In genomic region chr2:174395284-174395968, GRCh38 we compare ENCODE assay signal across 8 cellular contexts. TPM values are rescaled to one million over a fixed set of nuclear protein-coding genes. Genes with fewer than 3 reads are reported as not detected.
A peak's percentile ranks its signal among the peaks of the same experiment; 100 is the strongest.
DNase-seq lines count a peak whose midpoint lies in the region.

SCRN3 (plus strand) TSS chr2:174395730; CDS start chr2:174398284, 2,554 bp downstream.

- H3K27ac ChIP-seq in SJSA1 (peak within 1 kb of the TSS; percentile 62), subcutaneous abdominal adipose tissue (ENCODE audit: low read depth, low read length) (peak within 1 kb of the TSS; percentile 93)

- H3K9me3 ChIP-seq in SJSA1 (replicated peaks) (no peaks in the 10 kb centered on the region), neuron (ENCODE audit: low read length) (peaks cover 2% of the 10 kb centered on the region), subcutaneous abdominal adipose tissue (ENCODE audit: control insufficient read depth in 5 of 5, low read length in 5 of 5) (no peaks in the 10 kb centered on the region)

- H2AFZ ChIP-seq in neuron (ENCODE audit: low read depth, low read length): peak within 1 kb of the TSS; percentile 78

- DNase-seq in G401 (ENCODE audit: low spot score) (peak; percentile 94), H7 (peak; percentile 85), M059J (ENCODE audit: low read depth) (peak; percentile 75), SJSA1 (ENCODE audit: low read depth in 1 of 2, low spot score in 2 of 2) (peak; percentile 61 to 80), foreskin melanocyte (peak; percentile 70)
- peak; percentile 18 to 65 (median 37) for DNase-seq in activated naive CD4-positive, alpha-beta T cell (lab: John Stamatoyannopoulos, UW)

- H3K4me3 ChIP-seq in H7 (ENCODE audit: insufficient read depth, low read depth, low read length) (peak within 1 kb of the TSS; percentile 65), SJSA1 (peak within 1 kb of the TSS; percentile 63), neuron (ENCODE audit: low read length) (peak within 1 kb of the TSS; percentile 92), subcutaneous abdominal adipose tissue (ENCODE audit: low read depth in 1 of 5, low read length in 5 of 5) (peak within 1 kb of the TSS; percentile 89 to 100 (median 98))

- H3K27me3 ChIP-seq in H7 (ENCODE audit: control insufficient read depth, insufficient read depth, low read length) (no peaks in the 10 kb centered on the region), SJSA1 (replicated peaks) (no peaks in the 10 kb centered on the region), neuron (ENCODE audit: insufficient read depth, low read length) (no peaks in the 10 kb centered on the region), subcutaneous abdominal adipose tissue (ENCODE audit: control insufficient read depth in 5 of 5, insufficient read depth in 4 of 5, low read length in 5 of 5) (no peaks in the 10 kb centered on the region)

- H3K36me3 ChIP-seq in H7 (replicated peaks; ENCODE audit: control insufficient read depth, insufficient read depth, low read length): no peaks in the 10 kb centered on the region
- H3K36me3 ChIP-seq in SJSA1: peaks cover 12% of the 10 kb centered on the region
- H3K36me3 ChIP-seq in neuron (ENCODE audit: insufficient read depth, low read length): peaks cover 18% of the 10 kb centered on the region
- peaks cover 0 to 3% (median 2%) of the 10 kb centered on the region in 5 donors for H3K36me3 ChIP-seq in subcutaneous abdominal adipose tissue (ENCODE audit: control insufficient read depth in 5 of 5, insufficient read depth in 5 of 5, low read length in 5 of 5)

- H3K9ac ChIP-seq in subcutaneous abdominal adipose tissue (ENCODE audit: low read length in 5 of 5): peak within 1 kb of the TSS; percentile 82 to 99 (median 94)

- H3K4me1 ChIP-seq in SJSA1 (replicated peaks): peaks cover 11% of the 10 kb centered on the region
- peaks cover 18% of the 10 kb centered on the region for H3K4me1 ChIP-seq in neuron (ENCODE audit: insufficient read depth, low read length)
- peaks cover 0 to 34% (median 24%) of the 10 kb centered on the region in 5 donors for H3K4me1 ChIP-seq in subcutaneous abdominal adipose tissue (ENCODE audit: control insufficient read depth in 5 of 5, insufficient read depth in 5 of 5, low read length in 5 of 5)

- in situ Hi-C loops in G401 (cut with HindIII; ENCODE audit: low sequenced_read_pairs): no loop called here

RNA-seq across cellular contexts. Expression of gene SCRN3, which starts in this region (rescaled TPM):
- 7.4 and 11.4 TPM in 2 replicates for total RNA-seq in G401 (2014; rRNA removed; shearing (Covaris generic))
- 12.1 TPM in 2 replicates for total RNA-seq in H7 (2014; rRNA removed; shearing (Covaris generic))
- total RNA-seq in M059J (2014; rRNA removed; shearing (Covaris generic)): 16.5 and 22.2 TPM in 2 replicates
- 15.9 and 31.0 TPM in 2 replicates for total RNA-seq in SJSA1 (2014; rRNA removed; shearing (Covaris generic))

Comparison
In these comparisons a context has a peak if more than half of its experiments do, and no peak if none do; other contexts are left out.
1. Peak in every context shown above with its lines: DNase-seq, H3K4me3 ChIP-seq and H3K27ac ChIP-seq.
2. DNase-seq: peak in every context shown above with its lines; median percentile 94 in G401; 85 in H7; 75 in M059J; 70 in SJSA1; 70 in foreskin melanocyte; 37 in activated naive CD4-positive, alpha-beta T cell.